Comparison of ENCODE assay signal across 8 cellular contexts in the genomic region with DNA sequence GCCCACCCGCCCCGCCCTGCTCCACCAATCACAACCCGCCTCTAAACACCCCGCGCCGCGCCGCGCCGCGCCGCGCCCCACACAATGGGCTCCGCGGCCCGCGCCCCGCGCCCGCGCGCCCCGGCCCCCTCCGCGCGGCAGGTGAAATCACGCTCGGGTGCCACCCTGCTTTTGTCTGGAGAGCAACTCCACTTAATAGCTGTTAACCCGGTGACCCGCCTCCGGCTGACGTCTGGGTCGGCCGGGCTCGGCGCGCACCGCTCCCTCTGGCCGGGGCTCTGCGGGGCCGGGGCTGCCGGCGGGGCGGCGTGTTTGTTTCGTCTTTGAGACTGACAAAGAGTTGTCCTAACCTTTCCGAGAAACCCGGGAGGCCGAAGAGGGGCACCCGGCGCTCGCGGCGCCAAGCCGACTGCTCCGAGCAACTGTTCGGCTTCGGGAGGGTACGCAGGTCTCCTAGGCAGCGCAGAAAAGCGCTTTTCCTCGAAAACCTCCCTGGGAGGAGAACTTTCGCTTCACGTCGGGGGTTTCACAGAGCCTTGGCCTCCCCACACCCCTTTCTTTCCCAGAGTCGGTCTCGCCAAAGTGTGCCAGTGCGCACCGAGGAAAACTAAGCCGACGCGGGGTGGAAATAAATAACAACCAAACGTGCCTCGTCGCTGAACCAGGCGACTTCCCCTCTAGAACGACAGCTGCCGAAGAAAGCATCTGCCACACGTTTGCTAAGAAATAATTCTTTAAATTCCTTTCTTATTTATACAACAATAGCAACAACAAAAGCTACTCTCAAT.
DNase-seq lines count a peak whose midpoint lies in the region; ATAC-seq lines count a peak whose summit lies in the region.

No MANE protein-coding gene starts in this region.

- peak overlapping the region; percentile 89 for H3K4me2 ChIP-seq in BLaER1

- H3K36me3 ChIP-seq in BLaER1 (no peaks in the 10 kb centered on the region), mucosa of stomach (ENCODE audit: control insufficient read depth, insufficient read depth, low read length) (no peaks in the 10 kb centered on the region)

- H3K27me3 ChIP-seq in BLaER1, result peaks cover 82% of the 10 kb centered on the region
- no peaks in the 10 kb centered on the region for H3K27me3 ChIP-seq in mucosa of stomach (ENCODE audit: control insufficient read depth, insufficient read depth, low read length)

- peaks cover 53% of the 10 kb centered on the region for H3K4me1 ChIP-seq in BLaER1
- H3K4me1 ChIP-seq in mucosa of stomach (ENCODE audit: control insufficient read depth, insufficient read depth, low read length), result peaks cover 36% of the 10 kb centered on the region

- H3K4me3 ChIP-seq in BLaER1 (peak overlapping the region; percentile 69), mucosa of stomach (ENCODE audit: low read length) (peak overlapping the region; percentile 39)

- peak; percentile 26 for ATAC-seq in GM21737 (IDR thresholded peaks at IDR 0.05; ENCODE audit: unreplicated experiment)
- ATAC-seq in stimulated activated naive CD8-positive, alpha-beta T cell treated with anti-CD3 and anti-CD28 coated beads, Interleukin-15, Interleukin-2, amounts not matched to agents 100 U/mL and 50 U/mL, for 24 hours, result peak; percentile 6

- H3K9ac ChIP-seq in BLaER1 (peak overlapping the region; percentile 72), mucosa of stomach (ENCODE audit: low read length) (peak overlapping the region; percentile 86)

- H4K20me1 ChIP-seq in BLaER1, result peaks cover 100% of the 10 kb centered on the region

- H3K27ac ChIP-seq in BLaER1 (peak overlapping the region; percentile 60), epithelial cell of prostate (peak overlapping the region; percentile 92)

- no peaks in the 10 kb centered on the region for H3K9me3 ChIP-seq in BLaER1
- no peaks in the 10 kb centered on the region for H3K9me3 ChIP-seq in mucosa of stomach (ENCODE audit: control insufficient read depth, low read length)

- DNase-seq in NCI-H526 treated with DMSO at 0.1 percent for 48 hours (lab: John Stamatoyannopoulos, UW), result peak; percentile 41
- peak; percentile 57 for DNase-seq in activated T-cell treated with anti-CD3 and anti-CD28 coated beads for 4 hours
- DNase-seq in epithelial cell of prostate (ENCODE audit: low read depth, low spot score), result no peak
- peak; percentile 64 for DNase-seq in stimulated activated naive CD8-positive, alpha-beta T cell treated with anti-CD3 and anti-CD28 coated beads, Interleukin-15, Interleukin-2, amounts not matched to agents 100 U/mL and 50 U/mL, for 24 hours
- no peak for DNase-seq in NCI-H1694 (lab: John Stamatoyannopoulos, UW)

Comparison
In these comparisons a context has a peak if more than half of its experiments do, and no peak if none do; other contexts are left out.
1. DNase-seq: peak in NCI-H526 treated with DMSO at 0.1 percent for 48 hours (single experiment), activated T-cell treated with anti-CD3 and anti-CD28 coated beads for 4 hours (single experiment) and stimulated activated naive CD8-positive, alpha-beta T cell treated with anti-CD3 and anti-CD28 coated beads, Interleukin-15, Interleukin-2, amounts not matched to agents 100 U/mL and 50 U/mL, for 24 hours (single experiment); none in epithelial cell of prostate (single experiment) and NCI-H1694 (single experiment).